In the genomic region with DNA sequence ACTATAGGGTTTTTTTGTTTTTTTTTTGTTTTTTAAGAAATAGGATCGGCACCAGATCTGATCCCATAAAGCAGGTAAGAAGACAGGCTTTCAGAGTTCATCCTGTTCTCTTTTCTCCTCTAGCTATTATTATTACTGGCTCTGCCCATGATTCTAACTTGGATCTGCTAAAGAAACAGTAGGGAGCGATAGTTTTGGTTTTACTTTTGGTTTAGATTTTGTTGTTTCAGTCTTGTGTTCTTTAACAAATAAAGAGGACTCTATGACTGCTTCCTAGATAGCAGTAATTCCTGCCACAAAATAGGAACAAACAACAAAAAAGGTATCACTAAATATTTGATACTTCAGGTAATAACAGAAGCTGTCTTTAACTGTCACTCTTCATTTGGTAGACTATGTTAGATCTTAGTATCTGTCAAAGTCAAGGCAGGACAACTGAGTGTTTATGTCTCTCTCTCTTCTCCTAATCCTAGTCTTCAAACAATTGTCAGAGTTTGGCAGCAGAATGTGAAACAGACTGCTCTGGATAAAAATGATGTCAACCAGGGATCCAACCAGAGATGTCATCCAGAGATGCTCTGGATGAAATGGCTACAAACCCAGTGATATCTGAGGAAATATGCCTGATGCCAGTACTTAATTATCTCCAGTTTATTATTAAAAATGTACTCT, we compare ENCODE assay signal across 9 cellular contexts.
A peak's percentile ranks its signal among the peaks of the same experiment; 100 is the strongest.
DNase-seq lines count a peak whose midpoint lies in the region; ATAC-seq, FAIRE-seq and TF ChIP-seq lines count a peak whose summit lies in the region.
"Had no signal": no experiment of that assay in that cellular context is flagged by ENCODE, and none has a peak within 500 bp of the region (broad histone marks: within the 10 kb centered on the region; RNA-seq: fewer than 3 reads in every experiment).

No MANE protein-coding gene starts in this region.

- H3K27me3 ChIP-seq in osteoblast (ENCODE audit: insufficient read depth, low read length), result no peaks in the 10 kb centered on the region
- H3K27me3 ChIP-seq: MG63 had no signal

- intact Hi-C loops in lower leg skin (cut with DNase I; ENCODE audit: low total_unique reads), result no loop called here

- no peak overlapping the region for H2AFZ ChIP-seq in osteoblast (ENCODE audit: low read length)

- no peaks in the 10 kb centered on the region for H3K9me3 ChIP-seq in osteoblast (ENCODE audit: low read depth, low read length)
- H3K9me3 ChIP-seq: MG63 had no signal

- H3K27ac ChIP-seq in coronary artery (no peak overlapping the region), osteoblast (ENCODE audit: low read depth, low read length) (no peak overlapping the region)

- TF ChIP-seq CTCF in coronary artery (IDR thresholded peaks at IDR 0.05), result no peak
- no peak for TF ChIP-seq CTCF in osteoblast (IDR thresholded peaks at IDR 0.05; ENCODE audit: extremely low read depth, low read depth, low read length)
- no peak for TF ChIP-seq CTCF in lower leg skin (IDR thresholded peaks at IDR 0.05)

- H3K79me2 ChIP-seq in osteoblast (ENCODE audit: insufficient read depth, low read length), result peaks cover 89% of the 10 kb centered on the region

- H3K36me3 ChIP-seq in osteoblast (ENCODE audit: insufficient read depth, low read length), result no peaks in the 10 kb centered on the region
- H3K36me3 ChIP-seq: MG63 had no signal

- no peak for DNase-seq in GM12892 (ENCODE audit: insufficient read length)
- DNase-seq in coronary artery (ENCODE audit: low spot score), result no peak
- DNase-seq in osteoblast (ENCODE audit: insufficient read length, low spot score, missing footprints), result peak; percentile 18
- no peak for DNase-seq in lower leg skin (ENCODE audit: low spot score in 2 of 2)
- no peak for DNase-seq in RKO (ENCODE audit: low spot score)
- DNase-seq in DMS79 treated with DMSO at 0.1 percent for 48 hours (lab: John Stamatoyannopoulos, UW), result no peak
- DNase-seq: MG63 had no signal

- 50 to 58% methylated on average over 2 of the region's 2 CpGs for WGBS in lower leg skin, 2 donors

- peak; percentile 67 for FAIRE-seq in GM12892 (lab: Jason Lieb, UNC)

- peak; percentile 49 for ATAC-seq in HG02884 (IDR thresholded peaks at IDR 0.05; ENCODE audit: unreplicated experiment)
- ATAC-seq in HG02970 (IDR thresholded peaks at IDR 0.05; ENCODE audit: low FRiP score, unreplicated experiment), result no peak

- H4K20me1 ChIP-seq in osteoblast (ENCODE audit: insufficient read depth, low read length), result peaks cover 52% of the 10 kb centered on the region

- H3K4me3 ChIP-seq in coronary artery (peak overlapping the region; percentile 26), osteoblast (ENCODE audit: insufficient read depth, low read length) (peak overlapping the region; percentile 42), lower leg skin (ENCODE audit: low read depth, poor library complexity, severe bottlenecking) (no peak overlapping the region)
- H3K4me3 ChIP-seq: MG63 had no signal

- H3K4me2 ChIP-seq in osteoblast (ENCODE audit: insufficient read depth, low read length), result peak overlapping the region; percentile 69

- H3K4me1 ChIP-seq in osteoblast (ENCODE audit: insufficient read depth, low read length), result peaks cover 13% of the 10 kb centered on the region

- no peak for TF ChIP-seq POLR2A in GM12892 (IDR thresholded peaks at IDR 0.05; ENCODE audit: low read depth, low read length)
- TF ChIP-seq POLR2A in lower leg skin (IDR thresholded peaks at IDR 0.05), result no peak
